Comparison of ENCODE assay signal across 20 cellular contexts in genomic region chr10:63668081-63668480, GRCh38.
"Had no signal": no experiment of that assay in that cellular context is flagged by ENCODE, and none has a peak within 500 bp of the region (broad histone marks: within the 10 kb centered on the region; RNA-seq: fewer than 3 reads in every experiment).

No MANE protein-coding gene starts in this region.

- H3K36me3 ChIP-seq: brain microvascular endothelial cell, heart left ventricle, lower lobe of right lung, spleen, thoracic aorta had no signal

- H3K27me3 Mint-ChIP-seq: activated B cell treated with CpG ODN at 0.5 μM for 24 hours; activated CD8-positive, alpha-beta T cell treated with anti-CD3 and anti-CD28 coated beads for 36 hours; activated naive CD8-positive, alpha-beta T cell had no signal

- H3K27me3 ChIP-seq: brain microvascular endothelial cell, heart left ventricle, spleen had no signal

- H3K27ac ChIP-seq: lower lobe of right lung, thoracic aorta had no signal

- H3K9me3 ChIP-seq: heart left ventricle, lower lobe of right lung, spleen, thoracic aorta had no signal

- H3K36me3 Mint-ChIP-seq: activated naive CD8-positive, alpha-beta T cell had no signal

- H3K27ac Mint-ChIP-seq: activated B cell treated with CpG ODN at 0.5 μM for 24 hours; activated CD8-positive, alpha-beta T cell treated with anti-CD3 and anti-CD28 coated beads for 36 hours; activated naive CD8-positive, alpha-beta T cell; activated T-cell treated with anti-CD3 and anti-CD28 coated beads, Interleukin-2, amount 50 U/mL, for 72 hours; endodermal cell; stimulated activated naive CD8-positive, alpha-beta T cell treated with anti-CD3 and anti-CD28 coated beads, Interleukin-15, amount 100 ng/mL, for 72 hours; T-helper 2 cell treated with Interferon-gamma antibody and Interleukin-4, amounts not matched to agents 5 μg/mL and 100 μg/mL, for 36 hours had no signal

- H3K4me3 ChIP-seq: heart left ventricle, lower lobe of right lung, spleen, thoracic aorta had no signal

- H3K4me1 Mint-ChIP-seq: activated B cell treated with CpG ODN at 0.5 μM for 24 hours; stimulated activated naive CD8-positive, alpha-beta T cell treated with anti-CD3 and anti-CD28 coated beads, Interleukin-15, amount 100 ng/mL, for 72 hours had no signal

- DNase-seq: activated B cell treated with CpG ODN at 0.5 μM for 24 hours; activated CD4-positive, alpha-beta T cell treated with anti-CD3 and anti-CD28 coated beads for 48 hours; activated CD8-positive, alpha-beta memory T cell treated with anti-CD3 and anti-CD28 coated beads, Interleukin-2, amount 50 U/mL, for 4 hours; activated CD8-positive, alpha-beta T cell treated with anti-CD3 and anti-CD28 coated beads for 36 hours; activated gamma-delta T cell; activated T-cell treated with anti-CD3 and anti-CD28 coated beads, Interleukin-2, amount 50 U/mL, for 72 hours; brain microvascular endothelial cell; dermis blood vessel endothelial cell; endodermal cell; erythroblast; heart left ventricle; left cardiac atrium; lower lobe of right lung; midbrain; spleen; stimulated activated naive CD8-positive, alpha-beta T cell treated with anti-CD3 and anti-CD28 coated beads, Interleukin-15, amount 100 ng/mL, for 72 hours had no signal

- H3K4me3 Mint-ChIP-seq: activated B cell treated with CpG ODN at 0.5 μM for 24 hours; activated CD8-positive, alpha-beta T cell treated with anti-CD3 and anti-CD28 coated beads for 36 hours; activated naive CD8-positive, alpha-beta T cell; activated T-cell treated with anti-CD3 and anti-CD28 coated beads, Interleukin-2, amount 50 U/mL, for 72 hours; endodermal cell; neural crest cell; stimulated activated naive CD8-positive, alpha-beta T cell treated with anti-CD3 and anti-CD28 coated beads, Interleukin-15, amount 100 ng/mL, for 72 hours; T-helper 2 cell treated with Interferon-gamma antibody and Interleukin-4, amounts not matched to agents 5 μg/mL and 100 μg/mL, for 36 hours had no signal

- H3K9me3 Mint-ChIP-seq: activated B cell treated with CpG ODN at 0.5 μM for 24 hours; activated CD8-positive, alpha-beta T cell treated with anti-CD3 and anti-CD28 coated beads for 36 hours; activated T-cell treated with anti-CD3 and anti-CD28 coated beads, Interleukin-2, amount 50 U/mL, for 72 hours; endodermal cell; neural crest cell; stimulated activated naive CD8-positive, alpha-beta T cell treated with anti-CD3 and anti-CD28 coated beads, Interleukin-15, amount 100 ng/mL, for 72 hours; T-helper 2 cell treated with Interferon-gamma antibody and Interleukin-4, amounts not matched to agents 5 μg/mL and 100 μg/mL, for 36 hours had no signal
